In genomic region chr17:31425646-31426045, GRCh38 we compare ENCODE assay signal across 2 cellular contexts.
TF ChIP-seq lines count a peak whose summit lies in the region.

No MANE protein-coding gene starts in this region.

TF ChIP-seq in GM23338, 12 proteins besides CTCF, POLR2A, EP300 and RAD21:
- TF ChIP-seq ZNF462 (CRISPR knock-in tag; IDR thresholded peaks at IDR 0.05), result no peak
- TF ChIP-seq EZH2 (IDR thresholded peaks at IDR 0.05; ENCODE audit: low read depth, unreplicated experiment), result no peak
- TF ChIP-seq POLR2AphosphoS5 (IDR thresholded peaks at IDR 0.05; ENCODE audit: low read depth), result no peak
- no peak for TF ChIP-seq NANOG (IDR thresholded peaks at IDR 0.05; ENCODE audit: borderline replicate concordance)
- TF ChIP-seq EZH2phosphoT487 (IDR thresholded peaks at IDR 0.05; ENCODE audit: unreplicated experiment), result no peak
- no peak for TF ChIP-seq REST (IDR thresholded peaks at IDR 0.05; ENCODE audit: unreplicated experiment)
- no peak for TF ChIP-seq STAT1 (IDR thresholded peaks at IDR 0.05; ENCODE audit: unreplicated experiment)
- TF ChIP-seq JUNB (IDR thresholded peaks at IDR 0.05; ENCODE audit: unreplicated experiment), result no peak
- no peak for TF ChIP-seq ZNF331 (CRISPR knock-in tag; IDR thresholded peaks at IDR 0.05; ENCODE audit: low read depth)
- no peak for TF ChIP-seq ETS1 (IDR thresholded peaks at IDR 0.05)
- TF ChIP-seq ZNF114 (CRISPR knock-in tag; IDR thresholded peaks at IDR 0.05), result no peak
- TF ChIP-seq CREB1 (CRISPR knock-in tag; IDR thresholded peaks at IDR 0.05; ENCODE audit: low read depth), result no peak

TF ChIP-seq in SK-N-SH, 30 proteins besides CTCF, POLR2A, EP300 and RAD21 (continued from another document):
- TF ChIP-seq REST (IDR thresholded peaks at IDR 0.05; ENCODE audit: low read depth, low read length) (no peak), USF2 (IDR thresholded peaks at IDR 0.05; ENCODE audit: borderline replicate concordance, low read depth, low read length) (no peak), FOSL2 (IDR thresholded peaks at IDR 0.05; ENCODE audit: borderline replicate concordance, low read depth) (no peak), IRF3 (IDR thresholded peaks at IDR 0.05; ENCODE audit: low read depth, low read length) (no peak), GABPA (IDR thresholded peaks at IDR 0.05; ENCODE audit: low read depth) (no peak)
